Comparison of ENCODE assay signal across 8 cellular contexts in the genomic region with DNA sequence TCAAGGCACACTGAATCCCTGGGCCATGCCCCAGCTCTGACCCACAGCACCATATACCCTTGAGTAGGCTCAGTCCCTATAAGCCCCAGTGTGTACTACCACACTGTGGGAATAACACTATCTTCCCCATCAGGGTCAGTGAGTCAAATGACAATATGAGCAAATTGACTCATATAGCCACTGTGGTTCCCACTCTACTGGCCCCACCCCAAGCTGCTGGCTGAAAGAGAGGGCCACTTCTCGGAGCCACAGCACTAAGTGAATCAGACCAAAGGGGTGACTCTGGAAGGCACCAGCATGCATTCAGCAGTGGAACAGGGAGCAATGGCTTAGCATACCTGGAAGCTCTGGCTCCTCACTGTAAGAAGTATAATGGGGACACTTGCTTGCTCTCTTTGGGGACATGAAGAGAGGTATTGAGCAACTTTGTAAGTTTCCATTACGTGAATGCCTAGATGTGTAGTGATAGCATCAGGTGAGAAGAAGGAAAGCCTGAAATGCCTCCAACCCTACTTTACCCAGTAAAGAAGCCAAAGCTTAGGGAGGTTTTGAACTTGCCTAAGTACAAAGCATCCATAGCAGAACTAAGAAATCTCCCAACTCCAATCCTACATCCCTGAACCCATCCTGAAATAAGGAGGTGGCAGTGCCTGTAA. TPM values are rescaled to one million over a fixed set of nuclear protein-coding genes. Genes with fewer than 3 reads are reported as not detected.
DNase-seq lines count a peak whose midpoint lies in the region; ATAC-seq and TF ChIP-seq lines count a peak whose summit lies in the region.

No MANE protein-coding gene starts in this region.

- H3K27me3 Mint-ChIP-seq in activated T-cell treated with anti-CD3 and anti-CD28 coated beads, Interleukin-2, amount 50 U/mL, for 72 hours (ENCODE audit: low read depth): peaks cover 14% of the 10 kb centered on the region

- TF ChIP-seq CTCF in thoracic aorta (IDR thresholded peaks at IDR 0.05): no peak

- peaks cover 0 to 9% of the 10 kb centered on the region in 2 donors for H3K36me3 Mint-ChIP-seq in activated T-cell treated with anti-CD3 and anti-CD28 coated beads, Interleukin-2, amount 50 U/mL, for 72 hours (ENCODE audit: insufficient read depth in 2 of 2)

- H3K9me3 Mint-ChIP-seq in activated T-cell treated with anti-CD3 and anti-CD28 coated beads, Interleukin-2, amount 50 U/mL, for 72 hours: no peaks in the 10 kb centered on the region

- H3K27ac ChIP-seq in layer of hippocampus (ENCODE audit: low read depth, low read length) (peak overlapping the region; percentile 56), thoracic aorta (peak overlapping the region; percentile 58 to 71)

- DNase-seq in activated T-cell treated with anti-CD3 and anti-CD28 coated beads, Interleukin-2, amount 50 U/mL, for 72 hours: peak; percentile 78 to 83
- DNase-seq in thoracic aorta (ENCODE audit: low spot score) (no peak), DMS114 treated with DMSO at 0.1 percent for 48 hours (lab: John Stamatoyannopoulos, UW; ENCODE audit: unreplicated experiment) (no peak), AG08396 (ENCODE audit: low spot score) (no peak), NCI-H2171 (lab: John Stamatoyannopoulos, UW) (no peak)

- H3K4me3 ChIP-seq in thoracic aorta: no peak overlapping the region

- peak overlapping the region; percentile 54 to 81 for H3K4me3 Mint-ChIP-seq in activated T-cell treated with anti-CD3 and anti-CD28 coated beads, Interleukin-2, amount 50 U/mL, for 72 hours

- ATAC-seq in GM19351 (IDR thresholded peaks at IDR 0.05; ENCODE audit: unreplicated experiment) (peak; percentile 92), HG03025 (IDR thresholded peaks at IDR 0.05; ENCODE audit: low FRiP score, unreplicated experiment) (peak; percentile 78), thoracic aorta (ENCODE audit: insufficient number of reproducible peaks, low FRiP score, low read depth) (no peak)
- peak; percentile 93 to 94 for ATAC-seq in activated T-cell treated with anti-CD3 and anti-CD28 coated beads, Interleukin-2, amount 50 U/mL, for 72 hours (replicated peaks in 1 of 2)

- H3K9me3 ChIP-seq in thoracic aorta: no peaks in the 10 kb centered on the region

- peaks cover 31 to 44% of the 10 kb centered on the region in 2 donors for H3K4me1 ChIP-seq in thoracic aorta (ENCODE audit: control insufficient read depth in 1 of 2, low read depth in 2 of 2)

- H3K27ac Mint-ChIP-seq in activated T-cell treated with anti-CD3 and anti-CD28 coated beads, Interleukin-2, amount 50 U/mL, for 72 hours: peak overlapping the region; percentile 89

- no peaks in the 10 kb centered on the region for H3K27me3 ChIP-seq in layer of hippocampus (ENCODE audit: control insufficient read depth, insufficient read depth, low read length)
- no peaks in the 10 kb centered on the region for H3K27me3 ChIP-seq in thoracic aorta (replicated peaks; ENCODE audit: insufficient read depth)

- H3K4me1 Mint-ChIP-seq in activated T-cell treated with anti-CD3 and anti-CD28 coated beads, Interleukin-2, amount 50 U/mL, for 72 hours (ENCODE audit: low read depth): peaks cover 37% of the 10 kb centered on the region

- H3K36me3 ChIP-seq in thoracic aorta: peaks cover 13% of the 10 kb centered on the region

RNA-seq across cellular contexts. Expression of gene CD59, which starts 13.5 kb away (rescaled TPM):
- total RNA-seq in activated T-cell treated with anti-CD3 and anti-CD28 coated beads, Interleukin-2, amount 50 U/mL, for 72 hours: 10 to 100 TPM; 10.0 to 35.5 TPM
- 100 to 1,000 TPM; 368 to 529 TPM for total RNA-seq in thoracic aorta

RNA-seq across cellular contexts. Expression of gene C11orf91, which starts 22.1 kb away (rescaled TPM):
- not detected for total RNA-seq in activated T-cell treated with anti-CD3 and anti-CD28 coated beads, Interleukin-2, amount 50 U/mL, for 72 hours
- not detected for total RNA-seq in thoracic aorta

RNA-seq across cellular contexts. Expression of gene FBXO3, which starts 51.6 kb away (rescaled TPM):
- total RNA-seq in activated T-cell treated with anti-CD3 and anti-CD28 coated beads, Interleukin-2, amount 50 U/mL, for 72 hours: 10 to 100 TPM; 20.1 to 22.2 TPM
- total RNA-seq in thoracic aorta: 10 to 100 TPM; 35.1 to 73.8 TPM

Comparison
In these comparisons a context has a peak if more than half of its experiments do, and no peak if none do; other contexts are left out.
1. DNase-seq: peak in activated T-cell treated with anti-CD3 and anti-CD28 coated beads, Interleukin-2, amount 50 U/mL, for 72 hours (2 of 2); none in thoracic aorta (single experiment), DMS114 treated with DMSO at 0.1 percent for 48 hours (single experiment), AG08396 (single experiment) and NCI-H2171 (single experiment).
2. RNA of gene CD59, which starts 13.5 kb away (total RNA-seq): 368 to 529 TPM in thoracic aorta; 10.0 to 35.5 TPM in activated T-cell treated with anti-CD3 and anti-CD28 coated beads, Interleukin-2, amount 50 U/mL, for 72 hours; every median in the first group is over 10 times any median in the second.